9 cellular contexts compared by ENCODE assay signal in genomic region chr5:139526309-139527109, GRCh38. TPM values are rescaled to one million over a fixed set of nuclear protein-coding genes. Genes with fewer than 3 reads are reported as not detected.
DNase-seq lines count a peak whose midpoint lies in the region; ATAC-seq, FAIRE-seq and TF ChIP-seq lines count a peak whose summit lies in the region.
"Not testable (repeated sequence)": the region's sequence is repeated elsewhere in the genome, so short reads cannot be mapped to it uniquely, and the experiment has no call there.
"Had no signal": no experiment of that assay in that cellular context is flagged by ENCODE, and none has a peak within 500 bp of the region (broad histone marks: within the 10 kb centered on the region; RNA-seq: fewer than 3 reads in every experiment).

No MANE protein-coding gene starts in this region.

- not testable (repeated sequence) for TF ChIP-seq EP300 in GM12878 (IDR thresholded peaks at IDR 0.05; ENCODE audit: borderline replicate concordance in 1 of 2, control insufficient read depth in 1 of 2, low read depth in 2 of 2, low read length in 2 of 2)

- not testable (repeated sequence) for FAIRE-seq in GM12878 (lab: Jason Lieb, UNC)

- TF ChIP-seq RAD21 in GM12878 (IDR thresholded peaks at IDR 0.05; ENCODE audit: insufficient read depth, low read depth, low read length), result not testable (repeated sequence)

- ATAC-seq in GM12878, result not testable (repeated sequence)

- SMC1A ChIA-PET in GM12878 (lab: Charles Lee; ENCODE audit: uncharacterized antibody, unreplicated experiment), result interaction anchor here (0.6 to 3.2 kb wide), 6 partner anchors 36 to 106 kb away, joined by 3 to 31 read pairs (median 4); partner anchors contain the start of gene UBE2D2

- H3K4me3 ChIP-seq in GM06990 (replicated peaks; ENCODE audit: low read depth, low read length), result peak overlapping the region; percentile 56
- peak overlapping the region; percentile 25; the same call in 1 of the 2 replicates for H3K4me3 ChIP-seq in HUES6 (ENCODE audit: low read depth, low read length)
- peak overlapping the region; percentile 57 for H3K4me3 ChIP-seq in GM12878

- peak overlapping the region; percentile 11 to 66 (median 55) for H3K4me3 Mint-ChIP-seq in nephron

- intact Hi-C loops in GM12878 (cut with micrococcal nuclease; ENCODE audit: unreplicated experiment), result loop anchor here (5.0 kb wide), 1 partner anchor 249 kb away; no protein-coding TSS in a partner anchor

- H3K9ac ChIP-seq in HUES6 (ENCODE audit: low read length), result peak overlapping the region; percentile 34
- peak overlapping the region; percentile 71 for H3K9ac ChIP-seq in GM12878 (ENCODE audit: control insufficient read depth, insufficient read depth, low read length)

- peak overlapping the region; percentile 59 for H2AFZ ChIP-seq in GM12878 (ENCODE audit: control insufficient read depth, low read depth, low read length)

- not testable (repeated sequence) for H4K20me1 ChIP-seq in GM12878 (ENCODE audit: control insufficient read depth, insufficient read depth)

- BruUV-seq in GM12878 (replicated peaks; lab: Mats Ljungman, UMichigan), result TSS peak; percentile 60

- not testable (repeated sequence) for H3K9me3 Mint-ChIP-seq in nephron

- peak overlapping the region; percentile 87 to 91 (median 89) for H3K27ac Mint-ChIP-seq in nephron

- not testable (repeated sequence) for H3K27me3 ChIP-seq in GM06990 (replicated peaks; ENCODE audit: control insufficient read depth, insufficient read depth, low read length); HUES6 (ENCODE audit: control insufficient read depth, insufficient read depth, low read length); GM12878 (replicated peaks in 1 of 2; ENCODE audit: control insufficient read depth in 2 of 2, insufficient read depth in 2 of 2, low read length in 1 of 2)

- H3K79me2 ChIP-seq in GM12878 (ENCODE audit: control insufficient read depth, insufficient read depth, low read length), result peaks cover 24% of the 10 kb centered on the region

- not testable (repeated sequence) for H3K36me3 Mint-ChIP-seq in nephron (ENCODE audit: low read depth)

- not testable (repeated sequence) for TF ChIP-seq POLR2A in GM12878 (IDR thresholded peaks at IDR 0.05; ENCODE audit: low read depth, low read length)

- H3K4me2 ChIP-seq in GM12878 (ENCODE audit: control insufficient read depth, insufficient read depth), result peak overlapping the region; percentile 72

- H3K36me3 ChIP-seq in GM06990 (ENCODE audit: control insufficient read depth, insufficient read depth, low read length); HUES6 (ENCODE audit: control insufficient read depth, insufficient read depth, low read length); GM12878 (ENCODE audit: control insufficient read depth in 2 of 2, insufficient read depth in 2 of 2, low read length in 1 of 2): not testable (repeated sequence)

- H3K27ac ChIP-seq in HUES6 (ENCODE audit: low read depth, low read length), result not testable (repeated sequence)
- H3K27ac ChIP-seq in GM12878 (ENCODE audit: control insufficient read depth, insufficient read depth) (peak overlapping the region; percentile 59), epithelial cell of prostate (peak overlapping the region; percentile 81)

- RAD21 ChIA-PET in GM12878 (lab: Charles Lee; ENCODE audit: unreplicated experiment), result interaction anchor here (1.0 to 5.6 kb wide), 5 partner anchors 36 to 128 kb away, joined by 3 to 49 read pairs (median 19); partner anchors contain the start of gene UBE2D2

- not testable (repeated sequence) for H3K27me3 Mint-ChIP-seq in nephron (ENCODE audit: low read depth)

- POLR2A ChIA-PET in GM12878 (lab: Charles Lee), result interaction anchor here (0.6 to 3.1 kb wide), 4 partner anchors 9 to 128 kb away, joined by 3 to 25 read pairs (median 4); partner anchors contain the start of gene UBE2D2

- 66% methylated on average over 23 of the region's 23 CpGs for whole genome bisulfite sequencing in GM12878 (ENCODE audit: insufficient coverage, insufficient replicate concordance, low lambda C conversion rate, missing lambda C conversion rate)

- peaks cover 41% of the 10 kb centered on the region for H3K4me1 ChIP-seq in HUES6 (ENCODE audit: control insufficient read depth, insufficient read depth, low read length)
- H3K4me1 ChIP-seq in GM12878 (ENCODE audit: control insufficient read depth, insufficient read depth, low read length), result peaks cover 28% of the 10 kb centered on the region

- DNase-seq in GM06990 (ENCODE audit: extremely low read depth, insufficient read length) (peak; percentile 34), islet precursor cell (peak; percentile 62), renal cortical epithelial cell (ENCODE audit: low read depth) (peak; percentile 42)
- DNase-seq in GM12878 (ENCODE audit: low read depth, low spot score); epithelial cell of prostate (ENCODE audit: low read depth, low spot score): not testable (repeated sequence)

- CTCF ChIA-PET in GM12878 (lab: Yijun Ruan, JAX), result interaction anchor here (0.7 to 3.3 kb wide), 3 partner anchors 7 to 108 kb away, joined by 5 to 17 read pairs (median 13); no protein-coding TSS in a partner anchor

- TF ChIP-seq CTCF in GM06990 (IDR thresholded peaks at IDR 0.05; ENCODE audit: insufficient read depth, low read length, poor library complexity, severe bottlenecking); GM12878 (IDR thresholded peaks at IDR 0.05 in 2 of 3, conservative IDR thresholded peaks at IDR 0.05 in 1 of 3; ENCODE audit: control insufficient read depth in 2 of 3, extremely low read depth in 1 of 3, insufficient read depth in 1 of 3, low read depth in 3 of 3, low read length in 3 of 3); nephron (IDR thresholded peaks at IDR 0.05; ENCODE audit: unreplicated experiment in 3 of 3): not testable (repeated sequence)

- H3K9me3 ChIP-seq in HUES6 (ENCODE audit: control insufficient read depth, insufficient read depth, low read depth, low read length); GM12878 (replicated peaks; ENCODE audit: control insufficient read depth, insufficient read depth, low read length): not testable (repeated sequence)

- in situ Hi-C loops in GM12878 (cut with MboI), result not testable (repeated sequence)

- H3K4me1 Mint-ChIP-seq in nephron, result peaks cover 40% of the 10 kb centered on the region

RNA-seq across cellular contexts. Expression of gene UBE2D2, which starts 34.6 kb away (rescaled TPM):
- total RNA-seq in GM12878 (2013; cell fraction: nucleolus; rRNA removed), result 91.1 and 104 TPM in 2 replicates
- total RNA-seq in GM12878 (2014; rRNA removed) (93.1 and 107 TPM in 2 replicates), GM12878 (2014; rRNA removed; fragmentation: Illumina TruSeq; extraction: Trizol) (134 and 136 TPM in 2 replicates), GM12878 (2021) (166 and 174 TPM in 2 replicates), renal cortical epithelial cell (78.2 and 86.7 TPM in 2 replicates)
- 146 TPM for polyA plus RNA-seq in GM12878 (2011; ENCODE audit: low read depth)
- polyA plus RNA-seq in GM12878 (2011; rRNA removed) (139 and 185 TPM in 2 replicates), GM12878 (2014; fragmentation: Illumina TruSeq; extraction: Trizol) (120 and 151 TPM in 2 replicates), GM12878 (2014; fragmentation: Nextera tagmentation; extraction: Ambion mirVana) (100 to 1,000 TPM in 1 of 2 experiments, 10 to 100 TPM in 1; 58.6 to 120 TPM), GM12878 (2014; rRNA removed) (79.2 and 99.2 TPM in 2 replicates), GM12878 (2016; fragmentation: Nextera tagmentation; extraction: Ambion mirVana) (100 to 1,000 TPM; 227 to 245 TPM)
- polyA plus RNA-seq in GM12878 (2011; cell fraction: cytosol; rRNA removed), result 40.9 and 52.0 TPM in 2 replicates
- 40.3 and 44.3 TPM in 2 replicates for polyA plus RNA-seq in GM12878 (2011; cell fraction: nucleus; rRNA removed)
- polyA plus RNA-seq in GM12878 (2012), result 193 and 217 TPM in 2 replicates
- polyA minus RNA-seq in GM12878 (2011; rRNA and poly(A)+ RNA removed), result 52.8 and 83.5 TPM in 2 replicates
- polyA minus RNA-seq in GM12878 (2011; cell fraction: cytosol; rRNA and poly(A)+ RNA removed), result 31.5 and 44.0 TPM in 2 replicates
- 20.8 and 43.4 TPM in 2 replicates for polyA minus RNA-seq in GM12878 (2011; cell fraction: nucleus; rRNA and poly(A)+ RNA removed)

RNA-seq across cellular contexts. Expression of gene STING1, which starts 44.0 kb away (rescaled TPM):
- total RNA-seq in GM12878 (2013; cell fraction: nucleolus; rRNA removed), result 30.9 and 35.8 TPM in 2 replicates
- total RNA-seq in GM12878 (2014; rRNA removed), result 43.8 and 48.5 TPM in 2 replicates
- total RNA-seq in GM12878 (2014; rRNA removed; fragmentation: Illumina TruSeq; extraction: Trizol), result 16.5 and 17.1 TPM in 2 replicates
- total RNA-seq in GM12878 (2021), result 49.6 and 53.3 TPM in 2 replicates
- 10.5 TPM for polyA plus RNA-seq in GM12878 (2011; ENCODE audit: low read depth)
- polyA plus RNA-seq in GM12878 (2011; rRNA removed), result 8.3 and 20.2 TPM in 2 replicates
- polyA plus RNA-seq in GM12878 (2011; cell fraction: cytosol; rRNA removed), result 22.6 and 29.8 TPM in 2 replicates
- polyA plus RNA-seq in GM12878 (2011; cell fraction: nucleus; rRNA removed), result 62.4 and 77.1 TPM in 2 replicates
- 14.5 and 19.3 TPM in 2 replicates for polyA plus RNA-seq in GM12878 (2012)
- polyA plus RNA-seq in GM12878 (2014; fragmentation: Illumina TruSeq; extraction: Trizol), result 27.7 and 34.1 TPM in 2 replicates
- 10 to 100 TPM; 10.1 to 12.1 TPM for polyA plus RNA-seq in GM12878 (2014; fragmentation: Nextera tagmentation; extraction: Ambion mirVana)
- polyA plus RNA-seq in GM12878 (2014; rRNA removed), result 47.9 and 59.8 TPM in 2 replicates
- 10 to 100 TPM; 49.3 to 56.1 TPM for polyA plus RNA-seq in GM12878 (2016; fragmentation: Nextera tagmentation; extraction: Ambion mirVana)
- polyA minus RNA-seq in GM12878 (2011; rRNA and poly(A)+ RNA removed), result 15.2 and 25.7 TPM in 2 replicates
- polyA minus RNA-seq in GM12878 (2011; cell fraction: cytosol; rRNA and poly(A)+ RNA removed), result 11.6 and 16.9 TPM in 2 replicates
- 17.8 and 22.0 TPM in 2 replicates for polyA minus RNA-seq in GM12878 (2011; cell fraction: nucleus; rRNA and poly(A)+ RNA removed)
- total RNA-seq in renal cortical epithelial cell, result 12.4 and 15.5 TPM in 2 replicates

RNA-seq across cellular contexts. Expression of gene SMIM33, which starts 55.7 kb away (rescaled TPM):
- 0.19 TPM in 1 of 2 replicates, not detected in the other for total RNA-seq in GM12878 (2013; cell fraction: nucleolus; rRNA removed)
- total RNA-seq in GM12878 (2014; rRNA removed), result 0.05 TPM in 1 of 2 replicates, not detected in the other
- total RNA-seq in GM12878 (2014; rRNA removed; fragmentation: Illumina TruSeq; extraction: Trizol), result 0.04 TPM in 1 of 2 replicates, not detected in the other
- not detected in 2 replicates for total RNA-seq in GM12878 (2021)
- polyA plus RNA-seq in GM12878 (2011; ENCODE audit: low read depth), result not detected
- not detected in 2 replicates for polyA plus RNA-seq in GM12878 (2011; rRNA removed)
- not detected in 2 replicates for polyA plus RNA-seq in GM12878 (2011; cell fraction: cytosol; rRNA removed)
- not detected in 2 replicates for polyA plus RNA-seq in GM12878 (2011; cell fraction: nucleus; rRNA removed)
- polyA plus RNA-seq in GM12878 (2012), result not detected in 2 replicates
- polyA plus RNA-seq in GM12878 (2014; fragmentation: Illumina TruSeq; extraction: Trizol), result 0.03 TPM in 1 of 2 replicates, not detected in the other
- under 1 TPM in 1 of 2 experiments, not detected in 1; 0.09 TPM for polyA plus RNA-seq in GM12878 (2014; fragmentation: Nextera tagmentation; extraction: Ambion mirVana)
- 0.04 TPM in 1 of 2 replicates, not detected in the other for polyA plus RNA-seq in GM12878 (2014; rRNA removed)
- under 1 TPM; 0.12 to 0.25 TPM for polyA plus RNA-seq in GM12878 (2016; fragmentation: Nextera tagmentation; extraction: Ambion mirVana)
- polyA minus RNA-seq in GM12878 (2011; rRNA and poly(A)+ RNA removed), result not detected in 2 replicates
- not detected in 2 replicates for polyA minus RNA-seq in GM12878 (2011; cell fraction: cytosol; rRNA and poly(A)+ RNA removed)
- polyA minus RNA-seq in GM12878 (2011; cell fraction: nucleus; rRNA and poly(A)+ RNA removed), result not detected in 2 replicates
- total RNA-seq in renal cortical epithelial cell, result not detected in 2 replicates
- total RNA-seq: HFFc6, M059J had no signal
